Comparison of ENCODE assay signal across 8 cellular contexts in genomic region chr7:20797174-20798080, GRCh38. TPM values are rescaled to one million over a fixed set of nuclear protein-coding genes. Genes with fewer than 3 reads are reported as not detected.
DNase-seq lines count a peak whose midpoint lies in the region; ATAC-seq and TF ChIP-seq lines count a peak whose summit lies in the region.

No MANE protein-coding gene starts in this region.

- peak overlapping the region; percentile 74 to 99 (median 91) for H3K4me2 ChIP-seq in BLaER1 treated with 17β-estradiol and CSF1 and Interleukin-3, amounts not matched to agents 10 nM and 100 nM

- H3K9me3 ChIP-seq in BLaER1 treated with 17β-estradiol and CSF1 and Interleukin-3, amounts not matched to agents 10 nM and 100 nM (replicated peaks in 1 of 11), result peaks cover 0 to 18% (median 9%) of the 10 kb centered on the region in 11 experiments; a peak in 14 of 22 replicates
- H3K9me3 ChIP-seq in NT2/D1 (ENCODE audit: insufficient read depth, low read length), result no peaks in the 10 kb centered on the region
- no peaks in the 10 kb centered on the region for H3K9me3 ChIP-seq in mononuclear cell (ENCODE audit: low read depth, low read length)

- peak overlapping the region; percentile 59 to 76 (median 65) for H3K4me3 ChIP-seq in BLaER1 treated with 17β-estradiol and CSF1 and Interleukin-3, amounts not matched to agents 10 nM and 100 nM
- peak overlapping the region; percentile 67 for H3K4me3 ChIP-seq in NT2/D1 (ENCODE audit: insufficient read length, low read depth)
- peak overlapping the region; percentile 42 for H3K4me3 ChIP-seq in brain microvascular endothelial cell (ENCODE audit: low read depth, low read length)
- peak overlapping the region; percentile 25 for H3K4me3 ChIP-seq in mononuclear cell (ENCODE audit: low read length)

- no peaks in the 10 kb centered on the region for H3K36me3 ChIP-seq in BLaER1 treated with 17β-estradiol and CSF1 and Interleukin-3, amounts not matched to agents 10 nM and 100 nM
- H3K36me3 ChIP-seq in NT2/D1 (ENCODE audit: insufficient read depth, insufficient read length, low read length) (no peaks in the 10 kb centered on the region), brain microvascular endothelial cell (replicated peaks) (no peaks in the 10 kb centered on the region)

- peak overlapping the region; percentile 32 to 71 (median 59); a peak in 16 of 22 replicates for H3K9ac ChIP-seq in BLaER1 treated with 17β-estradiol and CSF1 and Interleukin-3, amounts not matched to agents 10 nM and 100 nM
- peak overlapping the region; percentile 75 for H3K9ac ChIP-seq in NT2/D1 (ENCODE audit: insufficient read length, low read depth)

- H3K27me3 ChIP-seq in BLaER1 treated with 17β-estradiol and CSF1 and Interleukin-3, amounts not matched to agents 10 nM and 100 nM, result peaks cover 78 to 90% (median 86%) of the 10 kb centered on the region in 11 experiments
- H3K27me3 ChIP-seq in NT2/D1 (ENCODE audit: insufficient read depth, insufficient read length), result peaks cover 50% of the 10 kb centered on the region
- peaks cover 57% of the 10 kb centered on the region for H3K27me3 ChIP-seq in brain microvascular endothelial cell (replicated peaks)
- H3K27me3 ChIP-seq in mononuclear cell (ENCODE audit: insufficient read depth, low read length), result peaks cover 87% of the 10 kb centered on the region

- in situ Hi-C loops in brain microvascular endothelial cell (cut with HindIII; ENCODE audit: low pct_ligation_motif_present, low sequenced_read_pairs), result no loop called here

- H3K27ac ChIP-seq in BLaER1 treated with 17β-estradiol and CSF1 and Interleukin-3, amounts not matched to agents 10 nM and 100 nM, result no peak overlapping the region
- H3K27ac ChIP-seq in brain microvascular endothelial cell, result no peak overlapping the region

- peaks cover 0 to 66% (median 25%) of the 10 kb centered on the region in 11 experiments; a peak in 15 of 22 replicates for H4K20me1 ChIP-seq in BLaER1 treated with 17β-estradiol and CSF1 and Interleukin-3, amounts not matched to agents 10 nM and 100 nM

- TF ChIP-seq CTCF in brain microvascular endothelial cell (IDR thresholded peaks at IDR 0.05; ENCODE audit: low read depth, low read length, missing control alignments), result no peak

- no peak for DNase-seq in NT2/D1 (ENCODE audit: low read depth, low spot score)
- no peak for DNase-seq in brain microvascular endothelial cell
- no peak for DNase-seq in central memory CD4-positive, alpha-beta T cell
- DNase-seq in D341Med (ENCODE audit: low spot score), result no peak

- peaks cover 7 to 14% (median 8%) of the 10 kb centered on the region in 10 experiments for H3K4me1 ChIP-seq in BLaER1 treated with 17β-estradiol and CSF1 and Interleukin-3, amounts not matched to agents 10 nM and 100 nM
- H3K4me1 ChIP-seq in NT2/D1 (ENCODE audit: insufficient read depth, insufficient read length), result peaks cover 9% of the 10 kb centered on the region
- peaks cover 18% of the 10 kb centered on the region for H3K4me1 ChIP-seq in mononuclear cell (ENCODE audit: insufficient read depth, low read length)

- peak; percentile 71 for TF ChIP-seq POLR2A in GM19099 (IDR thresholded peaks at IDR 0.05; ENCODE audit: extremely low read depth, insufficient read length, low read depth)

- peak; percentile 40 for ATAC-seq in HG03159 (IDR thresholded peaks at IDR 0.05; ENCODE audit: unreplicated experiment)

RNA-seq across cellular contexts. Expression of gene SP8, which starts 10.7 kb away (rescaled TPM):
- total RNA-seq in mononuclear cell, result not detected
